In genomic region chr5:53418409-53418808, GRCh38 we compare ENCODE assay signal across 17 cellular contexts.
A peak's percentile ranks its signal among the peaks of the same experiment; 100 is the strongest.
DNase-seq lines count a peak whose midpoint lies in the region; ATAC-seq and TF ChIP-seq lines count a peak whose summit lies in the region.
"Had no signal": no experiment of that assay in that cellular context is flagged by ENCODE, and none has a peak within 500 bp of the region (broad histone marks: within the 10 kb centered on the region; RNA-seq: fewer than 3 reads in every experiment).

No MANE protein-coding gene starts in this region.

- peak overlapping the region; percentile 61; the same call in 1 of the 2 replicates for H3K4me2 ChIP-seq in SK-N-SH

- peak overlapping the region in 1 of 2 experiments; percentile 97; a peak in 2 of 4 replicates for H3K27ac ChIP-seq in SK-N-SH (ENCODE audit: low read depth in 2 of 2, low read length in 1 of 2)
- peak overlapping the region; percentile 2 for H3K27ac ChIP-seq in iPS-18a (ENCODE audit: low read length)
- peak overlapping the region in 1 of 4 donors; percentile 39 for H3K27ac ChIP-seq in gastroesophageal sphincter
- H3K27ac ChIP-seq: pancreas had no signal

- no peaks in the 10 kb centered on the region for H3K79me2 ChIP-seq in SK-N-SH (ENCODE audit: insufficient read depth)

- no peak for TF ChIP-seq RAD21 in SK-N-SH (IDR thresholded peaks at IDR 0.05; ENCODE audit: low read length)

- H3K9me3 ChIP-seq in SK-N-SH = no peaks in the 10 kb centered on the region
- H3K9me3 ChIP-seq in iPS-18a (ENCODE audit: control insufficient read depth, low read depth, low read length) = no peaks in the 10 kb centered on the region
- no peaks in the 10 kb centered on the region for H3K9me3 ChIP-seq in gastroesophageal sphincter
- H3K9me3 ChIP-seq: mucosa of descending colon, pancreas had no signal

- no peaks in the 10 kb centered on the region for H4K20me1 ChIP-seq in SK-N-SH (ENCODE audit: insufficient read depth)

- CTCF ChIA-PET in SK-N-SH (lab: Yijun Ruan, JAX) = no interaction called here

- peaks cover 32% of the 10 kb centered on the region for H3F3A ChIP-seq in SK-N-SH (replicated peaks; ENCODE audit: insufficient read depth)

- H3K27me3 ChIP-seq in SK-N-SH (ENCODE audit: insufficient read depth) (no peaks in the 10 kb centered on the region), iPS-18a (ENCODE audit: control insufficient read depth, insufficient read depth, low read length) (no peaks in the 10 kb centered on the region), gastroesophageal sphincter (no peaks in the 10 kb centered on the region)
- H3K27me3 ChIP-seq: pancreas had no signal

- peak overlapping the region; percentile 27; the same call in 1 of the 2 replicates for H2AFZ ChIP-seq in SK-N-SH (ENCODE audit: low read depth)

- 45% methylated on average over 4 of the region's 4 CpGs for WGBS in SK-N-SH (ENCODE audit: low lambda C conversion rate)
- 54 to 66% methylated on average over 4 of the region's 4 CpGs for WGBS in gastroesophageal sphincter (ENCODE audit: low coverage in 1 of 2), 2 donors

- no peak for TF ChIP-seq POLR2A in gastroesophageal sphincter (IDR thresholded peaks at IDR 0.05)

- H3K36me3 ChIP-seq in SK-N-SH (replicated peaks in 1 of 2; ENCODE audit: control insufficient read depth in 1 of 2, insufficient read depth in 2 of 2, low read length in 1 of 2) (no peaks in the 10 kb centered on the region), iPS-18a (ENCODE audit: control insufficient read depth, low read depth, low read length) (no peaks in the 10 kb centered on the region), gastroesophageal sphincter (no peaks in the 10 kb centered on the region)
- H3K36me3 ChIP-seq: pancreas had no signal

- ATAC-seq in SK-N-SH treated with all-trans-retinoic acid at 6 μM for 48 hours (no peak), HG02840 (IDR thresholded peaks at IDR 0.05; ENCODE audit: low FRiP score, unreplicated experiment) (no peak), gastroesophageal sphincter (no peak)
- ATAC-seq: CD8-positive, alpha-beta T cell; mucosa of descending colon; pancreas had no signal

- H3K9ac ChIP-seq in SK-N-SH (peak overlapping the region; percentile 70), iPS-18a (ENCODE audit: low read length) (peak overlapping the region; percentile 61)

- H3K4me3 ChIP-seq in SK-N-SH (ENCODE audit: low read depth in 2 of 2, low read length in 1 of 2) (0 out of 4 replicates have a peak overlapping the region, but pooled peaks of 1 of the 2 experiments have one; percentile 2), astrocyte of the cerebellum (ENCODE audit: low read depth, low read length) (no peak overlapping the region), iPS-18a (ENCODE audit: low read length) (no peak overlapping the region), gastroesophageal sphincter (no peak overlapping the region)
- H3K4me3 ChIP-seq: mucosa of descending colon, pancreas had no signal

- no peaks in the 10 kb centered on the region for H3K9me2 ChIP-seq in SK-N-SH

- no peak for TF ChIP-seq CTCF in SK-N-SH (IDR thresholded peaks at IDR 0.05)
- no peak for TF ChIP-seq CTCF in astrocyte of the cerebellum (IDR thresholded peaks at IDR 0.05; ENCODE audit: low read depth, low read length, missing control alignments)
- no peak for TF ChIP-seq CTCF in gastroesophageal sphincter (IDR thresholded peaks at IDR 0.05)

- POLR2A ChIA-PET in SK-N-SH (lab: Yijun Ruan, JAX) = no interaction called here

- TF ChIP-seq EP300 in SK-N-SH (IDR thresholded peaks at IDR 0.05; ENCODE audit: borderline replicate concordance in 1 of 2, low read depth in 1 of 2, low read length in 1 of 2) (no peak), gastroesophageal sphincter (IDR thresholded peaks at IDR 0.05) (no peak)

- H3K4me1 ChIP-seq in SK-N-SH (ENCODE audit: control insufficient read depth in 1 of 2, insufficient read depth in 2 of 2, low read depth in 1 of 2, low read length in 1 of 2) = peaks cover 0 to 27% of the 10 kb centered on the region in 2 experiments; a peak in 2 of 4 replicates
- peaks cover 20% of the 10 kb centered on the region for H3K4me1 ChIP-seq in iPS-18a (ENCODE audit: control insufficient read depth, low read depth, low read length)
- no peaks in the 10 kb centered on the region for H3K4me1 ChIP-seq in gastroesophageal sphincter
- H3K4me1 ChIP-seq: pancreas had no signal

- in situ Hi-C loops in astrocyte of the cerebellum (cut with HindIII; ENCODE audit: low sequenced_read_pairs) = no loop called here

- DNase-seq in SK-N-SH = no peak
- peak; percentile 76 for DNase-seq in astrocyte of the cerebellum (ENCODE audit: low read depth)
- DNase-seq in activated effector memory CD4-positive, alpha-beta T cell treated with anti-CD3 and anti-CD28 coated beads, Interleukin-2, amount 50 U/mL, for 16 hours = no peak
- DNase-seq in activated effector memory CD4-positive, alpha-beta T cell treated with Interleukin-2 at 50 U/mL for 16 hours = no peak
- DNase-seq: activated CD4-positive, alpha-beta T cell treated with anti-CD3 and anti-CD28 coated beads for 4 hours; CD8-positive, alpha-beta T cell; central memory CD4-positive, alpha-beta T cell; MV-4-11; pancreas; Right ventricle myocardium superior; stimulated activated naive CD4-positive, alpha-beta T cell; trophoblast cell had no signal

TF ChIP-seq in SK-N-SH, 30 proteins besides CTCF, POLR2A, EP300 and RAD21 (continues in another document):
- TF ChIP-seq NFIC (IDR thresholded peaks at IDR 0.05; ENCODE audit: borderline replicate concordance) (no peak), RXRA (IDR thresholded peaks at IDR 0.05; ENCODE audit: borderline replicate concordance, low read depth) (no peak), USF2 (IDR thresholded peaks at IDR 0.05; ENCODE audit: borderline replicate concordance, low read depth, low read length) (no peak), TCF12 (IDR thresholded peaks at IDR 0.05) (no peak), MXI1 (IDR thresholded peaks at IDR 0.05; ENCODE audit: low read depth, low read length) (no peak)
- TF ChIP-seq, protein P1, sequence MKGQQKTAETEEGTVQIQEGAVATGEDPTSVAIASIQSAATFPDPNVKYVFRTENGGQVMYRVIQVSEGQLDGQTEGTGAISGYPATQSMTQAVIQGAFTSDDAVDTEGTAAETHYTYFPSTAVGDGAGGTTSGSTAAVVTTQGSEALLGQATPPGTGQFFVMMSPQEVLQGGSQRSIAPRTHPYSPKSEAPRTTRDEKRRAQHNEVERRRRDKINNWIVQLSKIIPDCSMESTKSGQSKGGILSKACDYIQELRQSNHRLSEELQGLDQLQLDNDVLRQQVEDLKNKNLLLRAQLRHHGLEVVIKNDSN (IDR thresholded peaks at IDR 0.05; ENCODE audit: borderline replicate concordance, low read depth) = no peak

TF ChIP-seq in SK-N-SH treated with all-trans-retinoic acid at 6 μM for 48 hours, 23 proteins besides CTCF, POLR2A, EP300 and RAD21 (continues in another document):
- TF ChIP-seq CSRNP3 (CRISPR knock-in tag; IDR thresholded peaks at IDR 0.05) = no peak
- TF ChIP-seq ZNF70 (CRISPR knock-in tag; IDR thresholded peaks at IDR 0.05) = no peak
- TF ChIP-seq CREB5 (CRISPR knock-in tag; IDR thresholded peaks at IDR 0.05; ENCODE audit: low read depth) = no peak
- TF ChIP-seq TOX (CRISPR knock-in tag; IDR thresholded peaks at IDR 0.05; ENCODE audit: borderline replicate concordance) = no peak
- no peak for TF ChIP-seq CSDC2 (CRISPR knock-in tag; IDR thresholded peaks at IDR 0.05)
- TF ChIP-seq RARB (CRISPR knock-in tag; IDR thresholded peaks at IDR 0.05) = no peak
- no peak for TF ChIP-seq ARNTL (CRISPR knock-in tag; IDR thresholded peaks at IDR 0.05; ENCODE audit: borderline replicate concordance, low read depth)
- TF ChIP-seq GLIS3 (CRISPR knock-in tag; IDR thresholded peaks at IDR 0.05) = no peak
- TF ChIP-seq, protein P2, sequence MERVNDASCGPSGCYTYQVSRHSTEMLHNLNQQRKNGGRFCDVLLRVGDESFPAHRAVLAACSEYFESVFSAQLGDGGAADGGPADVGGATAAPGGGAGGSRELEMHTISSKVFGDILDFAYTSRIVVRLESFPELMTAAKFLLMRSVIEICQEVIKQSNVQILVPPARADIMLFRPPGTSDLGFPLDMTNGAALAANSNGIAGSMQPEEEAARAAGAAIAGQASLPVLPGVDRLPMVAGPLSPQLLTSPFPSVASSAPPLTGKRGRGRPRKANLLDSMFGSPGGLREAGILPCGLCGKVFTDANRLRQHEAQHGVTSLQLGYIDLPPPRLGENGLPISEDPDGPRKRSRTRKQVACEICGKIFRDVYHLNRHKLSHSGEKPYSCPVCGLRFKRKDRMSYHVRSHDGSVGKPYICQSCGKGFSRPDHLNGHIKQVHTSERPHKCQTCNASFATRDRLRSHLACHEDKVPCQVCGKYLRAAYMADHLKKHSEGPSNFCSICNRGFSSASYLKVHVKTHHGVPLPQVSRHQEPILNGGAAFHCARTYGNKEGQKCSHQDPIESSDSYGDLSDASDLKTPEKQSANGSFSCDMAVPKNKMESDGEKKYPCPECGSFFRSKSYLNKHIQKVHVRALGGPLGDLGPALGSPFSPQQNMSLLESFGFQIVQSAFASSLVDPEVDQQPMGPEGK (CRISPR knock-in tag; IDR thresholded peaks at IDR 0.05; ENCODE audit: borderline replicate concordance) = no peak
- no peak for TF ChIP-seq ESRRG (CRISPR knock-in tag; IDR thresholded peaks at IDR 0.05)
